ENCODE assay signal across 18 cellular contexts in genomic region chr1:232334246-232334645, GRCh38.
DNase-seq lines count a peak whose midpoint lies in the region; ATAC-seq and TF ChIP-seq lines count a peak whose summit lies in the region.
"Had no signal": no experiment of that assay in that cellular context is flagged by ENCODE, and none has a peak within 500 bp of the region (broad histone marks: within the 10 kb centered on the region; RNA-seq: fewer than 3 reads in every experiment).

No MANE protein-coding gene starts in this region.

- H3K4me1 Mint-ChIP-seq in MCF 10A (ENCODE audit: insufficient read depth, unreplicated experiment), result peaks cover 27% of the 10 kb centered on the region
- H3K4me1 Mint-ChIP-seq in T-helper 17 cell, result peaks cover 22% of the 10 kb centered on the region
- peaks cover 17% of the 10 kb centered on the region for H3K4me1 Mint-ChIP-seq in CD8-positive, alpha-beta T cell (ENCODE audit: low read depth)
- H3K4me1 Mint-ChIP-seq: CD14-positive monocyte, GM23338 had no signal

- dilution Hi-C loops in mammary epithelial cell (cut with HindIII; ENCODE audit: low sequenced_read_pairs), result no loop called here

- H2AFZ ChIP-seq in mammary epithelial cell (ENCODE audit: low read depth, low read length), result peak overlapping the region; percentile 24
- H2AFZ ChIP-seq: GM23338 had no signal

- intact Hi-C loops in mammary epithelial cell (cut with micrococcal nuclease), result loop anchor here (1.0 kb wide), 1 partner anchor 113 kb away; no protein-coding TSS in a partner anchor
- intact Hi-C loops in MCF 10A (cut with micrococcal nuclease), result loop anchor here (10.0 kb wide), 1 partner anchor 291 kb away; no protein-coding TSS in a partner anchor
- intact Hi-C loops in esophagus squamous epithelium (cut with DNase I), result no loop called here
- intact Hi-C loops in CD8-positive, alpha-beta T cell (cut with DNase I, micrococcal nuclease), result no loop called here

- peaks cover 11% of the 10 kb centered on the region for H3K4me1 ChIP-seq in mammary epithelial cell (ENCODE audit: insufficient read depth, low read length)
- peaks cover 11 to 52% (median 20%) of the 10 kb centered on the region in 3 donors for H3K4me1 ChIP-seq in esophagus squamous epithelium
- peaks cover 23% of the 10 kb centered on the region for H3K4me1 ChIP-seq in CD8-positive, alpha-beta T cell (ENCODE audit: insufficient read depth, low read length)
- H3K4me1 ChIP-seq: BLaER1 had no signal

- H3K4me3 ChIP-seq in mammary epithelial cell (replicated peaks in 1 of 3; ENCODE audit: insufficient read depth in 1 of 3, low read depth in 2 of 3, low read length in 3 of 3), result no peak overlapping the region
- no peak overlapping the region for H3K4me3 ChIP-seq in esophagus squamous epithelium
- H3K4me3 ChIP-seq in CD8-positive, alpha-beta T cell (ENCODE audit: low read depth, low read length), result no peak overlapping the region
- H3K4me3 ChIP-seq: BLaER1, GM23338 had no signal

- peaks cover 3% of the 10 kb centered on the region for H3K27me3 ChIP-seq in mammary epithelial cell (ENCODE audit: insufficient read depth, low read length)
- H3K27me3 ChIP-seq in esophagus squamous epithelium, result no peaks in the 10 kb centered on the region
- no peaks in the 10 kb centered on the region for H3K27me3 ChIP-seq in CD8-positive, alpha-beta T cell (ENCODE audit: insufficient read depth, low read length)
- H3K27me3 ChIP-seq: BLaER1 had no signal

- H4K20me1 ChIP-seq in mammary epithelial cell (ENCODE audit: insufficient read depth, low read length), result no peaks in the 10 kb centered on the region
- H4K20me1 ChIP-seq: BLaER1 had no signal

- H3K4me3 Mint-ChIP-seq in MCF 10A (ENCODE audit: unreplicated experiment) (no peak overlapping the region), T-helper 17 cell (no peak overlapping the region)
- no peak overlapping the region for H3K4me3 Mint-ChIP-seq in CD8-positive, alpha-beta T cell
- H3K4me3 Mint-ChIP-seq: CD14-positive monocyte, GM23338 had no signal

- H3K4me2 ChIP-seq in mammary epithelial cell (ENCODE audit: insufficient read depth, low read depth, low read length), result no peak overlapping the region
- H3K4me2 ChIP-seq: BLaER1, GM23338 had no signal

- H3K27ac ChIP-seq in mammary epithelial cell (ENCODE audit: insufficient read depth, low read depth, low read length), result no peak overlapping the region
- peak overlapping the region in 3 of 4 donors; percentile 70 to 86 (median 78) for H3K27ac ChIP-seq in esophagus squamous epithelium
- H3K27ac ChIP-seq in CD8-positive, alpha-beta T cell (ENCODE audit: low read depth, low read length), result no peak overlapping the region
- H3K27ac ChIP-seq: BLaER1 had no signal

- no peaks in the 10 kb centered on the region for H3K79me2 ChIP-seq in mammary epithelial cell (ENCODE audit: insufficient read depth, low read length)

- H3K9me3 Mint-ChIP-seq in MCF 10A (ENCODE audit: unreplicated experiment), result no peaks in the 10 kb centered on the region
- H3K9me3 Mint-ChIP-seq in CD8-positive, alpha-beta T cell, result no peaks in the 10 kb centered on the region

- no peaks in the 10 kb centered on the region for H3K36me3 ChIP-seq in mammary epithelial cell (ENCODE audit: insufficient read depth, low read length)
- H3K36me3 ChIP-seq in esophagus squamous epithelium, result no peaks in the 10 kb centered on the region
- no peaks in the 10 kb centered on the region for H3K36me3 ChIP-seq in CD8-positive, alpha-beta T cell (ENCODE audit: insufficient read depth, low read length)
- H3K36me3 ChIP-seq: BLaER1 had no signal

- TF ChIP-seq CTCF in mammary epithelial cell (conservative IDR thresholded peaks at IDR 0.05 in 1 of 2, IDR thresholded peaks at IDR 0.05 in 1 of 2; ENCODE audit: extremely low read depth in 1 of 2, insufficient read depth in 1 of 2, low read depth in 1 of 2, low read length in 2 of 2), result no peak
- TF ChIP-seq CTCF in MCF 10A (IDR thresholded peaks at IDR 0.05; ENCODE audit: unreplicated experiment), result no peak
- TF ChIP-seq CTCF in esophagus squamous epithelium (IDR thresholded peaks at IDR 0.05), result no peak
- TF ChIP-seq CTCF in CD8-positive, alpha-beta T cell (IDR thresholded peaks at IDR 0.05), result no peak

- POLR2A ChIA-PET in MCF 10A (lab: Yijun Ruan, JAX), result interaction anchor here (0.7 to 2.9 kb wide), 7 partner anchors 13 to 293 kb away, joined by 3 to 16 read pairs (median 5); no protein-coding TSS in a partner anchor
- POLR2A ChIA-PET in CD8-positive, alpha-beta T cell (lab: Charles Lee), result no interaction called here

- no peak for ATAC-seq in T-helper 17 cell
- no peak for ATAC-seq in CD8-positive, alpha-beta T cell
- no peak for ATAC-seq in HG03159 (IDR thresholded peaks at IDR 0.05; ENCODE audit: unreplicated experiment)
- ATAC-seq in GM18909 (IDR thresholded peaks at IDR 0.05; ENCODE audit: poor library complexity, unreplicated experiment), result no peak
- ATAC-seq: GM23338, HCT116 had no signal

- H3K9ac ChIP-seq in mammary epithelial cell (ENCODE audit: insufficient read depth, low read length), result no peak overlapping the region
- H3K9ac ChIP-seq: BLaER1 had no signal

- WGBS in mammary epithelial cell (ENCODE audit: low coverage, missing lambda C conversion rate), result 59% methylated on average over 3 of the region's 3 CpGs
- 52 to 77% methylated on average over 3 of the region's 3 CpGs for WGBS in esophagus squamous epithelium, 2 donors

- TF ChIP-seq POLR2A in esophagus squamous epithelium (IDR thresholded peaks at IDR 0.05), result no peak

- H3K27ac Mint-ChIP-seq in MCF 10A (ENCODE audit: low read depth, unreplicated experiment) (no peak overlapping the region), T-helper 17 cell (peak overlapping the region; percentile 85)
- no peak overlapping the region for H3K27ac Mint-ChIP-seq in CD8-positive, alpha-beta T cell
- H3K27ac Mint-ChIP-seq: GM23338 had no signal

- no peaks in the 10 kb centered on the region for H3K36me3 Mint-ChIP-seq in MCF 10A (ENCODE audit: insufficient read depth, unreplicated experiment)
- no peaks in the 10 kb centered on the region for H3K36me3 Mint-ChIP-seq in T-helper 17 cell (ENCODE audit: low read depth)
- H3K36me3 Mint-ChIP-seq in CD8-positive, alpha-beta T cell, result no peaks in the 10 kb centered on the region
- H3K36me3 Mint-ChIP-seq: CD14-positive monocyte; CD4-positive, alpha-beta memory T cell had no signal

- in situ Hi-C loops in mammary epithelial cell (cut with MboI; ENCODE audit: low sequenced_read_pairs in 2 of 2), result no loop called here

- CTCF ChIA-PET in mammary epithelial cell (lab: Charles Lee; ENCODE audit: low non-redundant PET) (no interaction called here), MCF 10A (lab: Yijun Ruan, JAX) (interaction anchor here (0.6 to 1.3 kb wide), 4 partner anchors 67 to 492 kb away, joined by 3 to 7 read pairs (median 3); no protein-coding TSS in a partner anchor)
- CTCF ChIA-PET in CD8-positive, alpha-beta T cell (lab: Charles Lee), result no interaction called here

- no TSS peak for BruUV-seq in mammary epithelial cell (replicated peaks; lab: Mats Ljungman, UMichigan)
- BruUV-seq in MCF 10A (replicated peaks; lab: Mats Ljungman, UMichigan), result no TSS peak

- no peak for DNase-seq in mammary epithelial cell
- no peak for DNase-seq in MCF 10A (ENCODE audit: unreplicated experiment)
- no peak for DNase-seq in T-helper 17 cell
- DNase-seq in esophagus squamous epithelium (lab: John Stamatoyannopoulos, UW), result no peak
- no peak for DNase-seq in CD8-positive, alpha-beta T cell
- DNase-seq: 8988T; Calu3; CD4-positive, alpha-beta memory T cell; DMS 273 treated with DMSO at 0.1 percent for 48 hours; DMS53; DND-41; EL had no signal

- H3K27me3 Mint-ChIP-seq in MCF 10A (ENCODE audit: insufficient read depth, unreplicated experiment) (peaks cover 18% of the 10 kb centered on the region), T-helper 17 cell (peaks cover 26% of the 10 kb centered on the region)
- H3K27me3 Mint-ChIP-seq in CD8-positive, alpha-beta T cell (ENCODE audit: low read depth), result peaks cover 22% of the 10 kb centered on the region

- H3K9me3 ChIP-seq in mammary epithelial cell (replicated peaks; ENCODE audit: insufficient read depth, low read length) (no peaks in the 10 kb centered on the region), T-helper 17 cell (ENCODE audit: control insufficient read depth, low read length, poor library complexity, severe bottlenecking) (no peaks in the 10 kb centered on the region), esophagus squamous epithelium (no peaks in the 10 kb centered on the region)
- H3K9me3 ChIP-seq in CD8-positive, alpha-beta T cell (ENCODE audit: low read length), result no peaks in the 10 kb centered on the region

Comparison
In these comparisons a context has a peak if more than half of its experiments do, and no peak if none do; other contexts are left out.
1. H3K27ac ChIP-seq: peak in esophagus squamous epithelium (3 of 4); none in mammary epithelial cell (single experiment) and CD8-positive, alpha-beta T cell (single experiment).
2. intact Hi-C loops: an anchor here in mammary epithelial cell (1.0 kb wide) and MCF 10A (10.0 kb wide); none called in esophagus squamous epithelium and CD8-positive, alpha-beta T cell.